In the genomic region with DNA sequence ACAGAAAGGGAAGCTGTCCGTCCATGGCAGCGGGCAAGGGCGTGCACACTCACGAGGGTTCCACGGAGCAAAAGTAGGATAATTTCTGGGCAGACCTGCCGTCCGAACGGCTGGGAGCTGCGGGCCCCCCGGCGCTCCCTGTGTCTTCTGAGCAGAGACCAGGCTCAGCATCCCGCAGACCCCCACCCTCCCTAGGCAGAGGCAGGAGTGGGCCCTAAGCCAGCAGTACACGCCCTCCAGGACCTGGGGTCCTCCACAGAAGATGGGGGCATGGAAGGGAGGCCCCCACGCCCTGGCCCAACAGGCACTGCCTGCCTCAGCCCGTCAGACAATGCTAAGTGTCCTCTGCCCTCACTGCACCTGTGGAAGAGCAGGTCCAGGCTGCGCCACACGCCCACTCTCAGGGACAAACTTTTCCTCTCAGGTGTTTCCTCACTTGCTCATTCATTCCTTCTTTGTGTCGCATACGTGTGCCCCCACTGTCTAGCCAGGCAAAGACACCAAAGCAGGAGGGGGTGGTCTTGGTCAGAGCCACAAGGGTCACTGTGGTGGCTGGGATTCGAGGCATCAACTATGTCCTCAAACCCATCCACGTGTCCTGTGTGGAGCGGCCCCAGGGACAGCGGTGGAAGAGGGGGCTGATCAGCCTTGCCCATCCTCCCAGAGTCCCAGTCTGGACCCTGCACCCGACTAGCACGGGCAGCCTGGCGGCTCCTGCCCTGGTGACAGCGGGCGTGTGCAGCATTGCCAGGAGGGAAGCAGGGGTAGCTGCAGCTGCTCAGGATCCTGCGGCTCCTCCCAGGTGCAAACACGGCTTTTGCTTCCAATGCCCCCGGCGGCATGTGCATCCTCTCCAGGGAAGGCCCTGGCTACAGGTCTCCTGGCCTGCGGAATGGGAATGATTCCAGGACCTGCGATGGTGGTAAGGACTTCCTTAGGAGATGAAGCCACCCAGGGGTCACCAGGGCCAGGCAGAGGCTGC, we compare ENCODE assay signal across 9 cellular contexts. TPM values are rescaled to one million over a fixed set of nuclear protein-coding genes. Genes with fewer than 3 reads are reported as not detected.
A peak's percentile ranks its signal among the peaks of the same experiment; 100 is the strongest.
DNase-seq lines count a peak whose midpoint lies in the region; ATAC-seq, FAIRE-seq and TF ChIP-seq lines count a peak whose summit lies in the region.
"Had no signal": no experiment of that assay in that cellular context is flagged by ENCODE, and none has a peak within 500 bp of the region (broad histone marks: within the 10 kb centered on the region; RNA-seq: fewer than 3 reads in every experiment).

No MANE protein-coding gene starts in this region.

- H4K20me1 ChIP-seq in HepG2 (ENCODE audit: insufficient read depth, low read length): peaks cover 3% of the 10 kb centered on the region; the same call in 1 of the 2 replicates

- POLR2A ChIA-PET in activated CD4-positive, alpha-beta T cell treated with anti-CD3 and anti-CD28 coated beads, Interleukin-2, amount 10 ng/mL, durations not matched to agents 7 days and 5 days (lab: Charles Lee): no interaction called here
- POLR2A ChIA-PET in HepG2 (lab: Yijun Ruan, JAX): interaction anchor here (1.1 kb wide), 1 partner anchor 181 kb away, joined by 4 read pairs; no protein-coding TSS in a partner anchor

- in situ Hi-C loops in HepG2 (cut with HindIII; ENCODE audit: extremely low pct_ligation_motif_present, low pct_unique_long_range_greater_than_20kb): no loop called here

- H3K4me2 ChIP-seq in HepG2 (ENCODE audit: low read depth, low read length): no peak overlapping the region

- TF ChIP-seq RAD21 in HepG2 (CRISPR knock-in tag; IDR thresholded peaks at IDR 0.05): no peak

- CTCF ChIA-PET in activated CD4-positive, alpha-beta T cell treated with anti-CD3 and anti-CD28 coated beads, Interleukin-2, amount 10 ng/mL, durations not matched to agents 7 days and 5 days (lab: Charles Lee): interaction anchor here (1.9 kb wide), 1 partner anchor 200 kb away, joined by 5 read pairs; no protein-coding TSS in a partner anchor
- CTCF ChIA-PET in HepG2 (lab: Yijun Ruan, JAX; ENCODE audit: low intra/inter-chr PET ratio, low total read pairs): no interaction called here

- H3K27me3 Mint-ChIP-seq in activated CD4-positive, alpha-beta T cell treated with anti-CD3 and anti-CD28 coated beads, Interleukin-2, amount 10 ng/mL, durations not matched to agents 7 days and 5 days: peaks cover 15% of the 10 kb centered on the region
- peaks cover 25% of the 10 kb centered on the region for H3K27me3 Mint-ChIP-seq in activated naive CD8-positive, alpha-beta T cell treated with anti-CD3 and anti-CD28 coated beads, Interleukin-2, amount 50 U/mL, for 24 hours
- peaks cover 6% of the 10 kb centered on the region for H3K27me3 Mint-ChIP-seq in type B pancreatic cell

- WGBS in HepG2 (ENCODE audit: low lambda C conversion rate): 17% methylated on average over 26 of the region's 34 CpGs

- H3K27ac ChIP-seq in HepG2 (ENCODE audit: extremely low read length, insufficient read depth, low read length): no peak overlapping the region

- no peak for TF ChIP-seq POLR2A in HepG2 (IDR thresholded peaks at IDR 0.05; ENCODE audit: insufficient read depth in 1 of 2, low read depth in 2 of 2, low read length in 2 of 2)

- TF ChIP-seq CTCF in HepG2 (CRISPR knock-in tag; IDR thresholded peaks at IDR 0.05): no peak
- no peak for TF ChIP-seq CTCF in type B pancreatic cell (conservative IDR thresholded peaks at IDR 0.05)

- H3K4me1 Mint-ChIP-seq in activated CD4-positive, alpha-beta T cell treated with anti-CD3 and anti-CD28 coated beads, Interleukin-2, amount 10 ng/mL, durations not matched to agents 7 days and 5 days: peaks cover 15% of the 10 kb centered on the region
- peaks cover 19% of the 10 kb centered on the region for H3K4me1 Mint-ChIP-seq in activated naive CD8-positive, alpha-beta T cell treated with anti-CD3 and anti-CD28 coated beads, Interleukin-2, amount 50 U/mL, for 24 hours
- peaks cover 5% of the 10 kb centered on the region for H3K4me1 Mint-ChIP-seq in type B pancreatic cell (ENCODE audit: unreplicated experiment)

- H3K9ac ChIP-seq in HepG2 (ENCODE audit: insufficient read depth, low read depth, low read length): no peak overlapping the region

- no peak for ATAC-seq in activated naive CD8-positive, alpha-beta T cell treated with anti-CD3 and anti-CD28 coated beads, Interleukin-2, amount 50 U/mL, for 24 hours
- 0 out of 3 replicates have a peak, but pooled peaks have one; percentile 1 for ATAC-seq in HepG2
- ATAC-seq in GM21737 (IDR thresholded peaks at IDR 0.05; ENCODE audit: unreplicated experiment): no peak

- intact Hi-C loops in HepG2 (cut with micrococcal nuclease; ENCODE audit: unreplicated experiment): no loop called here

- H3K9me3 Mint-ChIP-seq in activated CD4-positive, alpha-beta T cell treated with anti-CD3 and anti-CD28 coated beads, Interleukin-2, amount 10 ng/mL, durations not matched to agents 7 days and 5 days: no peaks in the 10 kb centered on the region
- H3K9me3 Mint-ChIP-seq in activated naive CD8-positive, alpha-beta T cell treated with anti-CD3 and anti-CD28 coated beads, Interleukin-2, amount 50 U/mL, for 24 hours: no peaks in the 10 kb centered on the region
- no peaks in the 10 kb centered on the region for H3K9me3 Mint-ChIP-seq in type B pancreatic cell

- peaks cover 10% of the 10 kb centered on the region for H3K4me1 ChIP-seq in HepG2 (ENCODE audit: insufficient read depth, low read length)

- no peak for DNase-seq in activated CD4-positive, alpha-beta T cell treated with anti-CD3 and anti-CD28 coated beads, Interleukin-2, amount 10 ng/mL, durations not matched to agents 7 days and 5 days
- DNase-seq in activated CD4-positive, alpha-beta T cell treated with anti-CD3 and anti-CD28 coated beads for 48 hours: no peak
- peak; percentile 1 for DNase-seq in activated naive CD8-positive, alpha-beta T cell treated with anti-CD3 and anti-CD28 coated beads, Interleukin-2, amount 50 U/mL, for 24 hours
- no peak for DNase-seq in HepG2 (ENCODE audit: low spot score)
- DNase-seq in type B pancreatic cell (ENCODE audit: extremely low spot score, unreplicated experiment): peak; percentile 67
- DNase-seq in NCI-H1105 treated with DMSO at 0.1 percent for 48 hours (lab: John Stamatoyannopoulos, UW): no peak
- DNase-seq in dedifferentiated amniotic fluid mesenchymal stem cell (ENCODE audit: extremely low spot score): no peak
- DNase-seq: NCI-H1092 treated with DMSO at 0.1 percent for 48 hours had no signal

- H2AFZ ChIP-seq in HepG2 (ENCODE audit: low read length): no peak overlapping the region

- no peaks in the 10 kb centered on the region for H3K79me2 ChIP-seq in HepG2 (ENCODE audit: insufficient read depth, low read length)

- H3K4me3 ChIP-seq in HepG2 (replicated peaks in 1 of 3; ENCODE audit: insufficient read depth in 1 of 3, low read depth in 2 of 3, low read length in 3 of 3): no peak overlapping the region

- no peaks in the 10 kb centered on the region for H3K9me3 ChIP-seq in HepG2 (ENCODE audit: low read length)

- no peaks in the 10 kb centered on the region for H3K36me3 ChIP-seq in HepG2 (replicated peaks in 1 of 2; ENCODE audit: control insufficient read depth in 1 of 2, insufficient read depth in 2 of 2, low read length in 2 of 2)

- peak overlapping the region; percentile 48 for H3K4me3 Mint-ChIP-seq in activated CD4-positive, alpha-beta T cell treated with anti-CD3 and anti-CD28 coated beads, Interleukin-2, amount 10 ng/mL, durations not matched to agents 7 days and 5 days
- H3K4me3 Mint-ChIP-seq in activated naive CD8-positive, alpha-beta T cell treated with anti-CD3 and anti-CD28 coated beads, Interleukin-2, amount 50 U/mL, for 24 hours: no peak overlapping the region
- peak overlapping the region; percentile 80 for H3K4me3 Mint-ChIP-seq in type B pancreatic cell

- TF ChIP-seq EP300 in HepG2 (IDR thresholded peaks at IDR 0.05; ENCODE audit: low read depth in 2 of 2, low read length in 2 of 2): no peak
- TF ChIP-seq EP300 in HepG2 (CRISPR knock-in tag; IDR thresholded peaks at IDR 0.05; ENCODE audit: borderline replicate concordance): no peak

- FAIRE-seq in HepG2 (lab: Jason Lieb, UNC): no peak

- BruUV-seq in HepG2 (replicated peaks; lab: Mats Ljungman, UMichigan): no TSS peak

- H3K27ac Mint-ChIP-seq in activated CD4-positive, alpha-beta T cell treated with anti-CD3 and anti-CD28 coated beads, Interleukin-2, amount 10 ng/mL, durations not matched to agents 7 days and 5 days: no peak overlapping the region
- no peak overlapping the region for H3K27ac Mint-ChIP-seq in activated naive CD8-positive, alpha-beta T cell treated with anti-CD3 and anti-CD28 coated beads, Interleukin-2, amount 50 U/mL, for 24 hours
- peak overlapping the region; percentile 66 for H3K27ac Mint-ChIP-seq in type B pancreatic cell

- peaks cover 37 to 86% of the 10 kb centered on the region in 2 experiments for H3K27me3 ChIP-seq in HepG2 (ENCODE audit: control insufficient read depth in 1 of 2, insufficient read depth in 2 of 2, low read length in 2 of 2)

- no peaks in the 10 kb centered on the region for H3K36me3 Mint-ChIP-seq in activated CD4-positive, alpha-beta T cell treated with anti-CD3 and anti-CD28 coated beads, Interleukin-2, amount 10 ng/mL, durations not matched to agents 7 days and 5 days (ENCODE audit: low read depth)
- H3K36me3 Mint-ChIP-seq in activated naive CD8-positive, alpha-beta T cell treated with anti-CD3 and anti-CD28 coated beads, Interleukin-2, amount 50 U/mL, for 24 hours (ENCODE audit: low read depth): no peaks in the 10 kb centered on the region
- no peaks in the 10 kb centered on the region for H3K36me3 Mint-ChIP-seq in type B pancreatic cell

RNA-seq across cellular contexts. Expression of a gene that starts 2.4 kb away (rescaled TPM):
- 1 to 10 TPM; 7.3 to 7.5 TPM for total RNA-seq in activated CD4-positive, alpha-beta T cell treated with anti-CD3 and anti-CD28 coated beads, Interleukin-2, amount 10 ng/mL, durations not matched to agents 7 days and 5 days
- total RNA-seq in HepG2 (2016; rRNA removed; fragmentation: Illumina TruSeq; extraction: Trizol): 2.1 and 5.5 TPM in 2 replicates
- total RNA-seq in HepG2 (2016; cell fraction: cytosol; rRNA removed; fragmentation: Illumina TruSeq; extraction: Trizol; ENCODE audit: low read depth): 0.91 and 1.6 TPM in 2 replicates
- total RNA-seq in HepG2 (2016; cell fraction: insoluble cytoplasmic fraction; rRNA removed; fragmentation: Illumina TruSeq; extraction: Trizol): 1.8 and 5.2 TPM in 2 replicates
- 1.9 and 2.0 TPM in 2 replicates for total RNA-seq in HepG2 (2016; cell fraction: membrane; rRNA removed; fragmentation: Illumina TruSeq; extraction: Trizol)
- 5.4 and 7.0 TPM in 2 replicates for total RNA-seq in HepG2 (2016; cell fraction: nucleus; rRNA removed; fragmentation: Illumina TruSeq; extraction: Trizol)
- 4.0 and 4.8 TPM in 2 replicates for polyA plus RNA-seq in HepG2 (2011; rRNA removed)
- 2.4 and 5.8 TPM in 2 replicates for polyA plus RNA-seq in HepG2 (2011; cell fraction: cytosol; rRNA removed)
- 6.0 and 8.9 TPM in 2 replicates for polyA plus RNA-seq in HepG2 (2011; cell fraction: nucleus; rRNA removed)
- polyA plus RNA-seq in HepG2 (2012): 1.1 and 2.2 TPM in 2 replicates
- 1.3 and 1.7 TPM in 2 replicates for polyA plus RNA-seq in HepG2 (2016; cell fraction: cytosol; fragmentation: Illumina TruSeq; extraction: Trizol; ENCODE audit: low read depth)
- 3.2 and 3.7 TPM in 2 replicates for polyA plus RNA-seq in HepG2 (2016; cell fraction: insoluble cytoplasmic fraction; fragmentation: Illumina TruSeq; extraction: Trizol; ENCODE audit: low read depth)
- 2.1 and 3.5 TPM in 2 replicates for polyA plus RNA-seq in HepG2 (2016; cell fraction: membrane; fragmentation: Illumina TruSeq; extraction: Trizol; ENCODE audit: low read depth)
- 12.8 and 13.1 TPM in 2 replicates for polyA plus RNA-seq in HepG2 (2016; cell fraction: nucleus; fragmentation: Illumina TruSeq; extraction: Trizol; ENCODE audit: insufficient read depth, low read depth)
- 9.2 and 40.8 TPM in 2 replicates for polyA minus RNA-seq in HepG2 (2011; rRNA and poly(A)+ RNA removed; ENCODE audit: low replicate concordance)
- 7.8 and 8.3 TPM in 2 replicates for polyA minus RNA-seq in HepG2 (2011; cell fraction: cytosol; rRNA and poly(A)+ RNA removed)
- 2.1 and 4.8 TPM in 2 replicates for polyA minus RNA-seq in HepG2 (2011; cell fraction: nucleus; rRNA and poly(A)+ RNA removed)
- 58.0 and 78.0 TPM in 2 replicates for total RNA-seq in type B pancreatic cell (ENCODE audit: low replicate concordance)

Comparison
In these comparisons a context has a peak if more than half of its experiments do, and no peak if none do; other contexts are left out.
1. DNase-seq: peak in activated naive CD8-positive, alpha-beta T cell treated with anti-CD3 and anti-CD28 coated beads, Interleukin-2, amount 50 U/mL, for 24 hours (single experiment) and type B pancreatic cell (single experiment); none in activated CD4-positive, alpha-beta T cell treated with anti-CD3 and anti-CD28 coated beads, Interleukin-2, amount 10 ng/mL, durations not matched to agents 7 days and 5 days (single experiment), activated CD4-positive, alpha-beta T cell treated with anti-CD3 and anti-CD28 coated beads for 48 hours (single experiment), HepG2 (single experiment), NCI-H1105 treated with DMSO at 0.1 percent for 48 hours (single experiment) and dedifferentiated amniotic fluid mesenchymal stem cell (single experiment).